In the genomic region with DNA sequence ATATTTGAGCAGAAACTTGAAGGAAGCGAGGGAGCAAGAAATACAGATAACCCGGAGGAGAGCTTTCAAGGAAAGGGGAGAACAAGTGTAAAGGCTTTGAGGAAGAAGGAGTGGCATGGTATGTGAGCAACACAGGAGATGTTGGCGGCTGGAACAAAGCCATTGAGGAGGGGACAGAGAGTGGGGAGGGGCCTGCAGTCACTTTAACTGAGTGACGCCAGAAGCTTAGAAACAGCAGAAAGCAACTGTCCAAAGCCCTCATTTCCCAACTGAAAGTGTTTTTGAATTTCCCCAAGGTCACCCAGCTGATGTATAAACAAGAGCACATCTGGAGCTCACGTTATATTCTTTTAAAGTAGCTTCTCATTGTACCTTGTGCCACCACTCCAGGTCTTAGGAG, we compare ENCODE assay signal across 20 cellular contexts.
"Had no signal": no experiment of that assay in that cellular context is flagged by ENCODE, and none has a peak within 500 bp of the region (broad histone marks: within the 10 kb centered on the region; RNA-seq: fewer than 3 reads in every experiment).

No MANE protein-coding gene starts in this region.

- H3K27ac Mint-ChIP-seq: activated naive CD4-positive, alpha-beta T cell treated with anti-CD3 and anti-CD28 coated beads, Interleukin-2, amount 50 U/mL, for 72 hours; activated T-helper 17 cell treated with anti-CD3 and anti-CD28 coated beads, Interleukin-2, amount 50 U/mL, for 72 hours had no signal

- H3K9me3 ChIP-seq: ascending aorta, esophagus muscularis mucosa, thoracic aorta, upper lobe of left lung had no signal

- H3K36me3 Mint-ChIP-seq: activated naive CD4-positive, alpha-beta T cell treated with anti-CD3 and anti-CD28 coated beads, Interleukin-2, amount 50 U/mL, for 72 hours had no signal

- H3K4me3 Mint-ChIP-seq: activated T-helper 17 cell treated with anti-CD3 and anti-CD28 coated beads, Interleukin-2, amount 50 U/mL, for 72 hours had no signal

- DNase-seq: activated T-cell treated with anti-CD3 and anti-CD28 coated beads, Interleukin-2, amount 50 U/mL, for 1 hour; brain microvascular endothelial cell; central memory CD4-positive, alpha-beta T cell; dermis blood vessel endothelial cell; effector memory CD4-positive, alpha-beta T cell; glutamatergic neuron; left ventricle myocardium superior; mammary epithelial cell; occipital lobe; posterior cingulate gyrus; stimulated activated CD4-positive, alpha-beta T cell treated with anti-CD3 and anti-CD28 coated beads, Interleukin-4, amount 100 ng/mL, for 1 hour; stimulated activated naive CD4-positive, alpha-beta T cell; T-helper 9 cell; upper lobe of left lung had no signal

- H3K4me1 ChIP-seq: ascending aorta had no signal

- ATAC-seq: activated naive CD4-positive, alpha-beta T cell treated with anti-CD3 and anti-CD28 coated beads, Interleukin-2, amount 50 U/mL, for 72 hours; activated T-helper 17 cell treated with anti-CD3 and anti-CD28 coated beads, Interleukin-2, amount 50 U/mL, for 72 hours; left ventricle myocardium superior had no signal

- H3K27ac ChIP-seq: ascending aorta, brain microvascular endothelial cell, esophagus muscularis mucosa, hepatocyte, thoracic aorta, upper lobe of left lung had no signal

- H3K4me1 Mint-ChIP-seq: activated T-helper 17 cell treated with anti-CD3 and anti-CD28 coated beads, Interleukin-2, amount 50 U/mL, for 72 hours had no signal

- H2AFZ ChIP-seq: hepatocyte had no signal

- H3K27me3 ChIP-seq: ascending aorta, brain microvascular endothelial cell, esophagus muscularis mucosa, upper lobe of left lung had no signal

- H3K4me3 ChIP-seq: ascending aorta, esophagus muscularis mucosa, hepatocyte, thoracic aorta, upper lobe of left lung had no signal

- H3K4me2 ChIP-seq: hepatocyte had no signal

- H3K36me3 ChIP-seq: ascending aorta, brain microvascular endothelial cell, esophagus muscularis mucosa, thoracic aorta, upper lobe of left lung had no signal
